In genomic region chr10:96863922-96864543, GRCh38 we compare ENCODE assay signal across 8 cellular contexts. TPM values are rescaled to one million over a fixed set of nuclear protein-coding genes. Genes with fewer than 3 reads are reported as not detected.
DNase-seq lines count a peak whose midpoint lies in the region; ATAC-seq and TF ChIP-seq lines count a peak whose summit lies in the region.

No MANE protein-coding gene starts in this region.

- no peak overlapping the region for H2AFZ ChIP-seq in OCI-LY7 (ENCODE audit: low read length)

- H3K9me3 ChIP-seq in OCI-LY7 (ENCODE audit: low read length) = no peaks in the 10 kb centered on the region
- no peaks in the 10 kb centered on the region for H3K9me3 ChIP-seq in MG63

- intact Hi-C loops in OCI-LY7 (cut with micrococcal nuclease; ENCODE audit: unreplicated experiment) = no loop called here

- DNase-seq in NCI-H1092 treated with DMSO at 0.1 percent for 48 hours (lab: John Stamatoyannopoulos, UW) = peak; percentile 30
- DNase-seq in NCI-H1092 (lab: John Stamatoyannopoulos, UW) = no peak
- DNase-seq in OCI-LY7 (ENCODE audit: low spot score) = no peak
- peak in 1 of 2 donors; percentile 61 for DNase-seq in foreskin keratinocyte
- DNase-seq in amniotic stem cell (lab: John Stamatoyannopoulos, UW) = no peak
- DNase-seq in COR-L47 (lab: John Stamatoyannopoulos, UW) = no peak
- no peak for DNase-seq in MG63

- H3K4me3 ChIP-seq in OCI-LY7 (ENCODE audit: low read depth, low read length, poor library complexity, severe bottlenecking) (no peak overlapping the region), MG63 (no peak overlapping the region)

- H3K4me1 ChIP-seq in OCI-LY7 (ENCODE audit: insufficient read depth, low read length, poor library complexity, severe bottlenecking) (no peaks in the 10 kb centered on the region), foreskin keratinocyte (peaks cover 15% of the 10 kb centered on the region)

- H3K79me2 ChIP-seq in OCI-LY7 (ENCODE audit: insufficient read depth, low read depth, low read length) = peaks cover 69% of the 10 kb centered on the region

- BruUV-seq in OCI-LY7 (replicated peaks; lab: Mats Ljungman, UMichigan) = TSS peak; percentile 40

- H3K36me3 ChIP-seq in OCI-LY7 (ENCODE audit: insufficient read depth, low read length) (peaks cover 47% of the 10 kb centered on the region), MG63 (peaks cover 31% of the 10 kb centered on the region)

- H4K20me1 ChIP-seq in OCI-LY7 (ENCODE audit: insufficient read depth, low read length) = peaks cover 6% of the 10 kb centered on the region; the same call in 1 of the 2 replicates

- no peaks in the 10 kb centered on the region for H3K9me2 ChIP-seq in OCI-LY7 (ENCODE audit: insufficient read depth, low read length)

- ATAC-seq in HG02884 (IDR thresholded peaks at IDR 0.05; ENCODE audit: unreplicated experiment) = peak; percentile 63
- ATAC-seq in foreskin keratinocyte = peak; percentile 91

- H3K27ac ChIP-seq in OCI-LY7 (ENCODE audit: low read depth, low read length, poor library complexity, severe bottlenecking) = no peak overlapping the region
- no peak overlapping the region for H3K27ac ChIP-seq in foreskin keratinocyte

- CTCF ChIA-PET in OCI-LY7 (lab: Charles Lee; ENCODE audit: unreplicated experiment) = no interaction called here

- no peak overlapping the region for H3K4me2 ChIP-seq in OCI-LY7 (ENCODE audit: low read length)

- POLR2A ChIA-PET in OCI-LY7 (lab: Charles Lee) = interaction anchor here (0.6 kb wide), 1 partner anchor 190 kb away, joined by 3 read pairs; no protein-coding TSS in a partner anchor

- TF ChIP-seq CTCF in OCI-LY7 (conservative IDR thresholded peaks at IDR 0.05; ENCODE audit: low read length) (no peak), foreskin keratinocyte (conservative IDR thresholded peaks at IDR 0.05) (no peak)

- H3K27me3 ChIP-seq in foreskin keratinocyte = no peaks in the 10 kb centered on the region
- H3K27me3 ChIP-seq in MG63 = no peaks in the 10 kb centered on the region

RNA-seq across cellular contexts. Expression of gene LCOR, which starts 31.9 kb away (rescaled TPM):
- 17.1 and 32.1 TPM in 2 replicates for total RNA-seq in OCI-LY7 (2014; rRNA removed; shearing (Covaris generic))
- 54.5 and 58.4 TPM in 2 replicates for total RNA-seq in OCI-LY7 (2022)
- 19.4 and 19.9 TPM in 2 replicates for total RNA-seq in foreskin keratinocyte
- polyA plus RNA-seq in foreskin keratinocyte = 1.8 and 2.4 TPM in 2 replicates
- 4.3 and 6.8 TPM in 2 replicates for total RNA-seq in MG63 (2014; rRNA removed; shearing (Covaris generic); ENCODE audit: low replicate concordance)
